ENCODE assay signal across 22 cellular contexts in the genomic region with DNA sequence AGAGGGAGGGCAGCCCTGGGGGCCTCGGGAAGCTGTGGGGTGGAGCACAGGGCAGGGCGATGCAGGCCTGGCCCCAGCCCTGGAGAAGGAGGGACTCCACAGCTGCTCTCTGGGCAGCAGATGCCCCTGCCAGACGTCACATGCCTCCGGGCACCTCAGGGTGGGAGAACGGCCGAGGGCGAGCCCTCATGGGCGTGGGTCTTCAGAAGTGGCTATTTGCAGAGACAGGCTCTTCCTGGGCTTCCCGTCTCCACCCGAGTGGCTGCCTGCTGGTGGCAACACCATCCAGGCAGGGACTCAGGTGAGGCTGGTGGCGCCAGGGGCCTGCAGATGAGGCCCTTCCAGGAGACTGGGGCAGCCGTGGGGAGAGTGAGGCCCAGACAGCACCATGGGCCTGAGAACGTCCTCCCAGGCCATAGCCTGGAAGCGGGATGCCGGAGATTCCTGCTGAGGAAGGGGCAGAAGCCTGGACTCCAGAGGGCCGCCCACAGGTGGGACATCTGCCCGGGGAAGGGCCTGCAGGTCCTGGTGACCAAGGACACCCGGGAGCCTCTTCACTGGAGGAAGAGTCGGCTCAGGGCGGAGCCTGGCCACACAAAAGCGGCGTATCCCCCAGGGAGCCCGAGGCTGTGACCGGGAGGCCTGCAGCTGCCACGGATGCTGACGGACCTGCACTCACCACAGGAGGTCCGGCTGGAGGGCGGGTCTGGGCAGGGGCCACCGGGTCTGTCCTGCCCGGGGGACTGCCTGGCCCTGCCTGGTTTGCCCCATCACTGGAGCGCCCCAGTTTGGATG. TPM values are rescaled to one million over a fixed set of nuclear protein-coding genes. Genes with fewer than 3 reads are reported as not detected.
"Had no signal": no experiment of that assay in that cellular context is flagged by ENCODE, and none has a peak within 500 bp of the region (broad histone marks: within the 10 kb centered on the region; RNA-seq: fewer than 3 reads in every experiment).

No MANE protein-coding gene starts in this region.

- DNase-seq: activated CD4-positive, alpha-beta T cell treated with anti-CD3 and anti-CD28 coated beads, Interleukin-2, amount 50 U/mL, for 1 hour; activated naive CD8-positive, alpha-beta T cell treated with anti-CD3 and anti-CD28 coated beads, Interleukin-2, amount 10 ng/mL, durations not matched to agents 7 days and 5 days; brain microvascular endothelial cell; cortex of kidney; effector CD4-positive, alpha-beta T cell; esophagus squamous epithelium; hippocampal formation; kidney; left ventricle myocardium inferior; naive thymus-derived CD8-positive, alpha-beta T cell; stimulated activated CD4-positive, alpha-beta T cell treated with anti-CD3 and anti-CD28 coated beads, Interleukin-4, amount 100 ng/mL, for 4 hours; stimulated activated CD8-positive, alpha-beta memory T cell treated with anti-CD3 and anti-CD28 coated beads, Interleukin-4, amount 100 ng/mL, for 48 hours; stimulated activated naive CD4-positive, alpha-beta T cell treated with Interleukin-2 at 50 U/mL for 16 hours; substantia nigra; uterus had no signal

- ATAC-seq: activated CD4-positive, CD25-positive, alpha-beta regulatory T cell treated with anti-CD3 and anti-CD28 coated beads, Interleukin-2, amount 50 U/mL, for 24 hours; naive thymus-derived CD8-positive, alpha-beta T cell had no signal

RNA-seq across cellular contexts. Expression of gene ADGRA1, which starts 15.7 kb away (rescaled TPM):
- total RNA-seq: activated CD8-positive, alpha-beta memory T cell treated with anti-CD3 and anti-CD28 coated beads for 36 hours; activated naive CD8-positive, alpha-beta T cell treated with anti-CD3 and anti-CD28 coated beads, Interleukin-2, amount 10 ng/mL, durations not matched to agents 7 days and 5 days; activated T-helper 1 cell treated with anti-CD3 and anti-CD28 coated beads, Interleukin-12 subunit alpha, Interleukin-12 subunit beta, Interleukin-2, Interleukin-4 antibody, amounts not matched to agents 30 ng/mL and 10 ng/mL and 1 ng/mL, durations not matched to agents 14 hours and 24 hours and 36 hours; esophagus squamous epithelium; fibroblast of villous mesenchyme; glomerular endothelial cell; left ventricle myocardium inferior; mononuclear cell; naive thymus-derived CD8-positive, alpha-beta T cell; smooth muscle cell had no signal
- polyA plus RNA-seq: naive thymus-derived CD8-positive, alpha-beta T cell; smooth muscle cell had no signal
